In genomic region chr2:24084386-24085375, GRCh38 we compare ENCODE assay signal across 8 cellular contexts. TPM values are rescaled to one million over a fixed set of nuclear protein-coding genes. Genes with fewer than 3 reads are reported as not detected.
DNase-seq lines count a peak whose midpoint lies in the region; ATAC-seq and TF ChIP-seq lines count a peak whose summit lies in the region.

TP53I3 (minus strand) TSS chr2:24084834; CDS start chr2:24084326, 508 bp downstream.

- H3K9me3 ChIP-seq in OCI-LY1 (ENCODE audit: low read length) (no peaks in the 10 kb centered on the region), esophagus (ENCODE audit: control insufficient read depth in 2 of 2, insufficient read depth in 1 of 2, low read depth in 1 of 2, low read length in 1 of 2) (no peaks in the 10 kb centered on the region), muscle layer of colon (ENCODE audit: low read length) (no peaks in the 10 kb centered on the region)

- H3K9ac ChIP-seq in OCI-LY1 (ENCODE audit: low read length) (peak within 1 kb of the TSS; percentile 64), muscle layer of colon (ENCODE audit: low read length) (peak within 1 kb of the TSS; percentile 85)

- peak; percentile 93 for TF ChIP-seq CTCF in OCI-LY1 (IDR thresholded peaks at IDR 0.05; ENCODE audit: low read length)

- peaks cover 14% of the 10 kb centered on the region for H3K36me3 Mint-ChIP-seq in activated T-cell treated with anti-CD3 and anti-CD28 coated beads, Interleukin-2, amount 50 U/mL, for 24 hours (ENCODE audit: low read depth)

- H2AFZ ChIP-seq in OCI-LY1 (ENCODE audit: low read length): peak within 1 kb of the TSS; percentile 91

- no peaks in the 10 kb centered on the region for H3K9me3 Mint-ChIP-seq in activated T-cell treated with anti-CD3 and anti-CD28 coated beads, Interleukin-2, amount 50 U/mL, for 24 hours

- 3% methylated on average over 47 to 50 of the region's 50 CpGs for WGBS in esophagus, 2 donors

- H3K36me3 ChIP-seq in OCI-LY1 (ENCODE audit: insufficient read depth, low read length) (no peaks in the 10 kb centered on the region), esophagus (ENCODE audit: control insufficient read depth in 2 of 2, insufficient read depth in 2 of 2, low read length in 1 of 2) (peaks cover 0 to 10% of the 10 kb centered on the region in 2 donors), muscle layer of colon (ENCODE audit: insufficient read depth, low read length) (peaks cover 20% of the 10 kb centered on the region)

- H3K27me3 Mint-ChIP-seq in activated T-cell treated with anti-CD3 and anti-CD28 coated beads, Interleukin-2, amount 50 U/mL, for 24 hours: no peaks in the 10 kb centered on the region

- H3K4me2 ChIP-seq in OCI-LY1 (ENCODE audit: low read length): peak within 1 kb of the TSS; percentile 71

- DNase-seq in DMS 273 treated with DMSO at 0.1 percent for 48 hours (lab: John Stamatoyannopoulos, UW) (peak; percentile 78), HUDEP-2 (lab: John Stamatoyannopoulos, UW; ENCODE audit: unreplicated experiment in 76 of 76) (peak in 74 of 76 experiments; percentile 30 to 93 (median 81))
- DNase-seq in activated T-cell treated with anti-CD3 and anti-CD28 coated beads, Interleukin-2, amount 50 U/mL, for 24 hours: peak; percentile 92
- DNase-seq in stimulated activated CD8-positive, alpha-beta memory T cell treated with anti-CD3 and anti-CD28 coated beads, Interleukin-4, amount 100 ng/mL, for 48 hours: peak; percentile 91

- H3K27me3 ChIP-seq in OCI-LY1 (ENCODE audit: insufficient read depth, low read length) (no peaks in the 10 kb centered on the region), esophagus (ENCODE audit: control insufficient read depth in 1 of 2, insufficient read depth in 2 of 2, low read length in 2 of 2) (no peaks in the 10 kb centered on the region), muscle layer of colon (ENCODE audit: control insufficient read depth in 1 of 2, insufficient read depth in 2 of 2, low read length in 2 of 2) (no peaks in the 10 kb centered on the region)

- peak; percentile 83 for ATAC-seq in GM21390 (IDR thresholded peaks at IDR 0.05; ENCODE audit: unreplicated experiment)

- H4K20me1 ChIP-seq in OCI-LY1 (ENCODE audit: insufficient read depth, low read length): no peaks in the 10 kb centered on the region

- peak within 1 kb of the TSS; percentile 84 for H3K4me3 Mint-ChIP-seq in activated T-cell treated with anti-CD3 and anti-CD28 coated beads, Interleukin-2, amount 50 U/mL, for 24 hours

- H3K9me2 ChIP-seq in OCI-LY1 (ENCODE audit: low read depth, low read length): no peaks in the 10 kb centered on the region

- peaks cover 18% of the 10 kb centered on the region for H3K4me1 Mint-ChIP-seq in activated T-cell treated with anti-CD3 and anti-CD28 coated beads, Interleukin-2, amount 50 U/mL, for 24 hours (ENCODE audit: low read depth)

- H3F3A ChIP-seq in OCI-LY1 (ENCODE audit: insufficient read depth, low read length): no peaks in the 10 kb centered on the region

- H3K4me1 ChIP-seq in OCI-LY1 (ENCODE audit: insufficient read depth, low read length, severe bottlenecking) (peaks cover 18% of the 10 kb centered on the region), esophagus (ENCODE audit: control insufficient read depth in 2 of 2, insufficient read depth in 2 of 2, low read length in 1 of 2) (peaks cover 0 to 3% of the 10 kb centered on the region in 2 donors), muscle layer of colon (ENCODE audit: insufficient read depth, low read length) (peaks cover 16% of the 10 kb centered on the region)

- H3K27ac ChIP-seq in OCI-LY1 (ENCODE audit: low read depth, low read length, poor library complexity, severe bottlenecking) (peak within 1 kb of the TSS; percentile 66), esophagus (ENCODE audit: low read depth in 2 of 2, low read length in 1 of 2) (peak within 1 kb of the TSS; percentile 93 to 96), muscle layer of colon (ENCODE audit: low read depth, low read length) (peak within 1 kb of the TSS; percentile 99)

- H3K4me3 ChIP-seq in OCI-LY1 (ENCODE audit: low read depth, low read length, poor library complexity, severe bottlenecking) (peak within 1 kb of the TSS; percentile 65), esophagus (ENCODE audit: low read depth in 1 of 2, low read length in 2 of 2) (peak within 1 kb of the TSS; percentile 63 to 67), muscle layer of colon (ENCODE audit: low read depth in 1 of 2, low read length in 2 of 2) (peak within 1 kb of the TSS; percentile 74 to 96)

- H3K79me2 ChIP-seq in OCI-LY1 (ENCODE audit: insufficient read depth, low read length): no peaks in the 10 kb centered on the region

- H3K27ac Mint-ChIP-seq in activated T-cell treated with anti-CD3 and anti-CD28 coated beads, Interleukin-2, amount 50 U/mL, for 24 hours: peak within 1 kb of the TSS; percentile 84

RNA-seq across cellular contexts. Expression of gene TP53I3, which starts in this region (rescaled TPM):
- polyA plus RNA-seq in esophagus: 100 to 1,000 TPM; 116 to 123 TPM

Comparison
In these comparisons a context has a peak if more than half of its experiments do, and no peak if none do; other contexts are left out.
1. Peak in every context shown above with its lines: DNase-seq, ATAC-seq, H3K4me3 ChIP-seq and H3K27ac ChIP-seq.